Comparison of ENCODE assay signal across 1 cellular context in the genomic region with DNA sequence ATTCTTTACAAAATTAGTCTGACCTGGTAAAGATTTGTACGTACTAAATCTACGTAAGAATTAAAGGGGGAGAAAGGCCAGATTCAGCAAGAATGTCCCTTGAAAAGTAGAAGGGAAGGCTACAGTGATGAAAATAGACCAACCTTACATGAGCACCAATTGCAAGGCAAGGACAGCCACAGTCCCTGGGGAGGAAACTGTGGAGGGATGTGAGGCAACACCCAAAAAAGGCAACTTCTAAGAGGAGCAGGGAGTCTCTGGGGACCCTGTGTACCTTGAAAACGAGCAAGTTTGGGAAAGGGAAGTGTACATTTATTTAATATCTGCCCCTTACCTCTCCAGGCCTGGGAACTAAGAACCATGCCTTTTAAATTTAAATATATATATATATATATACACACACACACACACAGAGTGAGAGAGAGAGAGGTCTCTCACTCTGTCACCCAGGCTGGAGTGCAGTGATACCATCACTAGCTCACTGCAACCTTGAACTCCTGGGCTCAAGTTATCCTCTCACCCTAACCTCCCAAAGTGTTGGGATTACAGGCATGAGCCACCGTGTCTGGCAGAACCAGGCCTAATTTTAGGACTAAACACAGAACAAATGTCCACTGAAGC.
TF ChIP-seq lines count a peak whose summit lies in the region.

No MANE protein-coding gene starts in this region.

TF ChIP-seq in GM12878, 131 proteins besides CTCF, POLR2A, EP300 and RAD21:
- TF ChIP-seq HDGF (IDR thresholded peaks at IDR 0.05) (no peak), MEF2B (IDR thresholded peaks at IDR 0.05; ENCODE audit: partially characterized antibody, poor library complexity, severe bottlenecking) (peak; percentile 75), EED (IDR thresholded peaks at IDR 0.05; ENCODE audit: low read depth) (no peak), SRF (IDR thresholded peaks at IDR 0.05; ENCODE audit: low read depth in 2 of 2, low read length in 2 of 2) (0 out of 4 replicates have a peak, but pooled peaks of 1 of the 2 experiments have one; percentile 74)
